Comparison of ENCODE assay signal across 8 cellular contexts in the genomic region with DNA sequence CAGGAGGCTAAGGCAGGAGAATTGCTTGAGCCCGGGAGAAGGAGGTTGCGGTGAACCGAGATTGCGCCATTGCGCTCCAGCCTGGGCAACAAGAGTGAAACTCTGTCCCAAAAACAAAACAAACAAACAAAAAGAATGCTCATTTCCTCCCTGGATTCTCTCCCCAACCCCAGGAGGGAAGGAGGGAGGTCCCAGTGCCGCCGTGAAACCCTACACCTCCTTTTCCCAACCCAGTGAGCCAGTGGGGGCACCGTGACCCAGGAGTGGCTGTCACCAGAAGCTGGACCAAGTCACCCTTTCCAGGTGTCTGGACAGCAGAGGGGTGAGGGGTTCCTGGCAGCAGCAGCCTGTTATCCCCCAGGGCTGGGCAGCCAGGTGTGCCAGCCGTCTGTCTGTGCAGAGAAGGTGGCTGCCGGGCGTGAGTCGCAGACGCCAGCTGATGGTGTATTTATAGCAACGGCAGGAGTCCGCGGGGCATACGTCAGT. TPM values are rescaled to one million over a fixed set of nuclear protein-coding genes. Genes with fewer than 3 reads are reported as not detected.
DNase-seq lines count a peak whose midpoint lies in the region; ATAC-seq and TF ChIP-seq lines count a peak whose summit lies in the region.
"Had no signal": no experiment of that assay in that cellular context is flagged by ENCODE, and none has a peak within 500 bp of the region (broad histone marks: within the 10 kb centered on the region; RNA-seq: fewer than 3 reads in every experiment).

No MANE protein-coding gene starts in this region.

- no peaks in the 10 kb centered on the region for H3K27me3 ChIP-seq in tibial artery

- no peak overlapping the region for H3K27ac Mint-ChIP-seq in activated CD4-positive, alpha-beta T cell treated with anti-CD3 and anti-CD28 coated beads, Interleukin-2, amount 10 ng/mL, durations not matched to agents 7 days and 5 days

- no peaks in the 10 kb centered on the region for H3K9me3 ChIP-seq in tibial artery

- H3K4me3 ChIP-seq in astrocyte of the spinal cord (ENCODE audit: low read depth, low read length) (no peak overlapping the region), tibial artery (no peak overlapping the region)

- TF ChIP-seq CTCF in astrocyte of the spinal cord (IDR thresholded peaks at IDR 0.05; ENCODE audit: low read depth, low read length) = no peak
- TF ChIP-seq CTCF in tibial artery (IDR thresholded peaks at IDR 0.05) = no peak

- ATAC-seq in GM18498 (IDR thresholded peaks at IDR 0.05; ENCODE audit: unreplicated experiment) (no peak), GM19452 (IDR thresholded peaks at IDR 0.05; ENCODE audit: unreplicated experiment) (no peak)

- POLR2A ChIA-PET in activated CD4-positive, alpha-beta T cell treated with anti-CD3 and anti-CD28 coated beads, Interleukin-2, amount 10 ng/mL, durations not matched to agents 7 days and 5 days (lab: Charles Lee) = no interaction called here

- CTCF ChIA-PET in activated CD4-positive, alpha-beta T cell treated with anti-CD3 and anti-CD28 coated beads, Interleukin-2, amount 10 ng/mL, durations not matched to agents 7 days and 5 days (lab: Charles Lee) = no interaction called here

- intact Hi-C loops in tibial artery (cut with DNase I; ENCODE audit: low total_unique reads) = no loop called here

- H3K36me3 Mint-ChIP-seq in activated CD4-positive, alpha-beta T cell treated with anti-CD3 and anti-CD28 coated beads, Interleukin-2, amount 10 ng/mL, durations not matched to agents 7 days and 5 days (ENCODE audit: low read depth) = no peaks in the 10 kb centered on the region

- peaks cover 12% of the 10 kb centered on the region for H3K4me1 Mint-ChIP-seq in activated CD4-positive, alpha-beta T cell treated with anti-CD3 and anti-CD28 coated beads, Interleukin-2, amount 10 ng/mL, durations not matched to agents 7 days and 5 days

- in situ Hi-C loops in astrocyte of the spinal cord (cut with HindIII; ENCODE audit: low sequenced_read_pairs) = no loop called here

- H3K4me3 Mint-ChIP-seq in activated CD4-positive, alpha-beta T cell treated with anti-CD3 and anti-CD28 coated beads, Interleukin-2, amount 10 ng/mL, durations not matched to agents 7 days and 5 days = no peak overlapping the region

- H3K27me3 Mint-ChIP-seq in activated CD4-positive, alpha-beta T cell treated with anti-CD3 and anti-CD28 coated beads, Interleukin-2, amount 10 ng/mL, durations not matched to agents 7 days and 5 days = no peaks in the 10 kb centered on the region

- peaks cover 4 to 74% (median 64%) of the 10 kb centered on the region in 4 donors for H3K4me1 ChIP-seq in tibial artery

- peaks cover 4 to 19% (median 12%) of the 10 kb centered on the region in 3 donors for H3K36me3 ChIP-seq in tibial artery

- DNase-seq in NCI-H1105 (lab: John Stamatoyannopoulos, UW) (peak; percentile 86), astrocyte of the spinal cord (ENCODE audit: low read depth, low spot score) (peak; percentile 37), left kidney (ENCODE audit: low read depth, low spot score) (peak; percentile 84), tibial artery (no peak)
- no peak for DNase-seq in activated CD4-positive, alpha-beta T cell treated with anti-CD3 and anti-CD28 coated beads, Interleukin-2, amount 10 ng/mL, durations not matched to agents 7 days and 5 days
- DNase-seq: NCI-H187 treated with DMSO at 0.1 percent for 48 hours had no signal

- H3K27ac ChIP-seq in tibial artery = peak overlapping the region; percentile 86 to 100

- no peaks in the 10 kb centered on the region for H3K9me3 Mint-ChIP-seq in activated CD4-positive, alpha-beta T cell treated with anti-CD3 and anti-CD28 coated beads, Interleukin-2, amount 10 ng/mL, durations not matched to agents 7 days and 5 days

RNA-seq across cellular contexts. Expression of a gene that starts 23.5 kb away (rescaled TPM):
- 10 to 100 TPM; 14.2 TPM for total RNA-seq in activated CD4-positive, alpha-beta T cell treated with anti-CD3 and anti-CD28 coated beads, Interleukin-2, amount 10 ng/mL, durations not matched to agents 7 days and 5 days

Comparison
In these comparisons a context has a peak if more than half of its experiments do, and no peak if none do; other contexts are left out.
1. DNase-seq: peak in NCI-H1105 (single experiment), astrocyte of the spinal cord (single experiment) and left kidney (single experiment); none in tibial artery (0 of 2) and activated CD4-positive, alpha-beta T cell treated with anti-CD3 and anti-CD28 coated beads, Interleukin-2, amount 10 ng/mL, durations not matched to agents 7 days and 5 days (single experiment).